In genomic region chr17:74995847-74996246, GRCh38 we compare ENCODE assay signal across 19 cellular contexts.
"Had no signal": no experiment of that assay in that cellular context is flagged by ENCODE, and none has a peak within 500 bp of the region (broad histone marks: within the 10 kb centered on the region; RNA-seq: fewer than 3 reads in every experiment).

No MANE protein-coding gene starts in this region.

- H3K27me3 ChIP-seq: heart left ventricle, right atrium auricular region, sigmoid colon, upper lobe of left lung, uterus had no signal

- H3K36me3 ChIP-seq: uterus had no signal

- H3K4me3 ChIP-seq: heart left ventricle, lung, right atrium auricular region, sigmoid colon, upper lobe of left lung, uterus had no signal

- H3K4me3 Mint-ChIP-seq: dendritic cell treated with granulocyte-macrophage colony-stimulating factor and Interleukin-4, amounts not matched to agents 40 ng/mL and 50 ng/mL, for 4 days; endodermal cell; naive B cell; nephron had no signal

- H3K9me3 ChIP-seq: heart left ventricle, right atrium auricular region, sigmoid colon, upper lobe of left lung, uterus had no signal

- ATAC-seq: heart left ventricle, left colon, left ventricle myocardium superior had no signal

- H3K4me1 Mint-ChIP-seq: naive B cell had no signal

- DNase-seq: endodermal cell; heart left ventricle; hippocampal formation; left colon; left ventricle myocardium superior; mesenchymal stem cell; naive B cell; occipital lobe; posterior cingulate gyrus; sigmoid colon; small intestine; stimulated activated CD4-positive, alpha-beta T cell treated with anti-CD3 and anti-CD28 coated beads, Interleukin-2, amount 100 ng/mL, for 48 hours; stimulated activated naive CD4-positive, alpha-beta T cell treated with Interleukin-2 at 50 U/mL for 16 hours; upper lobe of left lung had no signal

- H3K27ac ChIP-seq: heart left ventricle, right atrium auricular region, sigmoid colon, upper lobe of left lung had no signal

- H3K4me1 ChIP-seq: uterus had no signal

- H3K9me3 Mint-ChIP-seq: dendritic cell treated with granulocyte-macrophage colony-stimulating factor and Interleukin-4, amounts not matched to agents 40 ng/mL and 50 ng/mL, for 4 days; endodermal cell; naive B cell; nephron had no signal

- H3K27ac Mint-ChIP-seq: dendritic cell treated with granulocyte-macrophage colony-stimulating factor and Interleukin-4, amounts not matched to agents 40 ng/mL and 50 ng/mL, for 4 days; endodermal cell; nephron had no signal

- H3K36me3 Mint-ChIP-seq: naive B cell had no signal
